ENCODE assay signal across 25 cellular contexts in genomic region chr17:57253307-57254065, GRCh38. TPM values are rescaled to one million over a fixed set of nuclear protein-coding genes. Genes with fewer than 3 reads are reported as not detected.
DNase-seq lines count a peak whose midpoint lies in the region; ATAC-seq and TF ChIP-seq lines count a peak whose summit lies in the region.
"Had no signal": no experiment of that assay in that cellular context is flagged by ENCODE, and none has a peak within 500 bp of the region (broad histone marks: within the 10 kb centered on the region; RNA-seq: fewer than 3 reads in every experiment).

No MANE protein-coding gene starts in this region.

- no peaks in the 10 kb centered on the region for H3K36me3 ChIP-seq in CD4-positive, CD25-positive, alpha-beta regulatory T cell (ENCODE audit: control insufficient read depth, insufficient read depth, low read length)
- no peaks in the 10 kb centered on the region for H3K36me3 ChIP-seq in CD8-positive, alpha-beta memory T cell (ENCODE audit: insufficient read depth, low read length)
- no peaks in the 10 kb centered on the region for H3K36me3 ChIP-seq in esophagus squamous epithelium
- H3K36me3 ChIP-seq: colonic mucosa, transverse colon had no signal

- TF ChIP-seq CTCF in VCaP (conservative IDR thresholded peaks at IDR 0.05) = no peak
- TF ChIP-seq CTCF in esophagus squamous epithelium (IDR thresholded peaks at IDR 0.05) = no peak

- no peak overlapping the region for H3K27ac ChIP-seq in CD4-positive, CD25-positive, alpha-beta regulatory T cell (ENCODE audit: insufficient read depth, low read length, poor library complexity, severe bottlenecking)
- no peak overlapping the region for H3K27ac ChIP-seq in CD8-positive, alpha-beta memory T cell (ENCODE audit: low read depth, low read length)
- H3K27ac ChIP-seq in VCaP = peak overlapping the region; percentile 13; the same call in 1 of the 2 replicates
- no peak overlapping the region for H3K27ac ChIP-seq in esophagus squamous epithelium
- H3K27ac ChIP-seq: colonic mucosa, hepatocyte, neural progenitor cell, SK-N-MC had no signal

- peaks cover 26% of the 10 kb centered on the region for H3K4me1 ChIP-seq in CD4-positive, CD25-positive, alpha-beta regulatory T cell (ENCODE audit: control insufficient read depth, insufficient read depth, low read length, poor library complexity, severe bottlenecking)
- peaks cover 5% of the 10 kb centered on the region for H3K4me1 ChIP-seq in CD8-positive, alpha-beta memory T cell (ENCODE audit: insufficient read depth, low read length)
- H3K4me1 ChIP-seq in esophagus squamous epithelium = peaks cover 4 to 19% (median 5%) of the 10 kb centered on the region in 3 donors
- H3K4me1 ChIP-seq: colonic mucosa had no signal

- CTCF ChIA-PET in CD8-positive, alpha-beta memory T cell (lab: Charles Lee) = interaction anchor here (0.6 to 1.6 kb wide), 3 partner anchors 10 to 679 kb away, joined by 3 to 12 read pairs (median 3); no protein-coding TSS in a partner anchor

- no peak overlapping the region for H3K4me3 ChIP-seq in CD4-positive, CD25-positive, alpha-beta regulatory T cell (ENCODE audit: low read depth, low read length)
- H3K4me3 ChIP-seq in CD8-positive, alpha-beta memory T cell (ENCODE audit: low read length) = no peak overlapping the region
- H3K4me3 ChIP-seq in esophagus squamous epithelium = no peak overlapping the region
- H3K4me3 ChIP-seq: colonic mucosa, hepatocyte, neural progenitor cell, SK-N-MC, transverse colon had no signal

- H3K4me3 Mint-ChIP-seq in CD4-positive, CD25-positive, alpha-beta regulatory T cell = peak overlapping the region in 3 of 4 donors; percentile 40 to 95 (median 56)
- peak overlapping the region in 1 of 7 donors; percentile 90 for H3K4me3 Mint-ChIP-seq in CD8-positive, alpha-beta memory T cell
- peak overlapping the region in 1 of 8 donors; percentile 71 for H3K4me3 Mint-ChIP-seq in naive B cell
- H3K4me3 Mint-ChIP-seq: activated CD8-positive, alpha-beta T cell treated with anti-CD3 and anti-CD28 coated beads for 36 hours; CD14-positive monocyte; neural progenitor cell had no signal

- H3K36me3 Mint-ChIP-seq in CD4-positive, CD25-positive, alpha-beta regulatory T cell = no peaks in the 10 kb centered on the region
- H3K36me3 Mint-ChIP-seq in CD8-positive, alpha-beta memory T cell = peaks cover 0 to 17% (median 5%) of the 10 kb centered on the region in 3 donors
- H3K36me3 Mint-ChIP-seq in naive B cell = peaks cover 6 to 17% of the 10 kb centered on the region in 2 donors
- H3K36me3 Mint-ChIP-seq: CD14-positive monocyte had no signal

- intact Hi-C loops in esophagus squamous epithelium (cut with DNase I) = no loop called here

- peaks cover 11 to 25% (median 20%) of the 10 kb centered on the region in 4 donors for H3K4me1 Mint-ChIP-seq in CD4-positive, CD25-positive, alpha-beta regulatory T cell
- peaks cover 22 to 29% (median 24%) of the 10 kb centered on the region in 3 donors for H3K4me1 Mint-ChIP-seq in CD8-positive, alpha-beta memory T cell
- peaks cover 20 to 23% (median 20%) of the 10 kb centered on the region in 3 donors for H3K4me1 Mint-ChIP-seq in naive B cell

- 66 to 68% methylated on average over 6 of the region's 6 CpGs for WGBS in esophagus squamous epithelium, 2 donors

- no peaks in the 10 kb centered on the region for H3K27me3 ChIP-seq in CD4-positive, CD25-positive, alpha-beta regulatory T cell (ENCODE audit: control insufficient read depth, insufficient read depth, low read length)
- H3K27me3 ChIP-seq in CD8-positive, alpha-beta memory T cell (ENCODE audit: insufficient read depth, low read length, poor library complexity, severe bottlenecking) = no peaks in the 10 kb centered on the region
- no peaks in the 10 kb centered on the region for H3K27me3 ChIP-seq in esophagus squamous epithelium
- H3K27me3 ChIP-seq: colonic mucosa, hepatocyte, transverse colon had no signal

- POLR2A ChIA-PET in CD8-positive, alpha-beta memory T cell (lab: Charles Lee) = no interaction called here

- no peak for ATAC-seq in CD4-positive, CD25-positive, alpha-beta regulatory T cell (ENCODE audit: low read depth in 2 of 2)
- ATAC-seq in naive B cell (ENCODE audit: low read depth in 2 of 2) (no peak), GM19397 (IDR thresholded peaks at IDR 0.05; ENCODE audit: unreplicated experiment) (no peak)
- ATAC-seq: activated CD8-positive, alpha-beta T cell treated with anti-CD3 and anti-CD28 coated beads for 36 hours; left lobe of liver had no signal

- peaks cover 0 to 6% (median 0%) of the 10 kb centered on the region in 7 donors for H3K9me3 Mint-ChIP-seq in CD4-positive, CD25-positive, alpha-beta regulatory T cell
- peaks cover 0 to 10% (median 1%) of the 10 kb centered on the region in 5 donors for H3K9me3 Mint-ChIP-seq in CD8-positive, alpha-beta memory T cell
- peaks cover 5 to 26% (median 16%) of the 10 kb centered on the region in 7 donors for H3K9me3 Mint-ChIP-seq in naive B cell

- H3K9me3 ChIP-seq in CD4-positive, CD25-positive, alpha-beta regulatory T cell (ENCODE audit: control insufficient read depth in 2 of 2, low read length in 2 of 2) = no peaks in the 10 kb centered on the region
- H3K9me3 ChIP-seq in CD8-positive, alpha-beta memory T cell (ENCODE audit: low read length) = no peaks in the 10 kb centered on the region
- H3K9me3 ChIP-seq in esophagus squamous epithelium = no peaks in the 10 kb centered on the region
- H3K9me3 ChIP-seq: colonic mucosa had no signal

- H3K27me3 Mint-ChIP-seq in CD4-positive, CD25-positive, alpha-beta regulatory T cell = peaks cover 4% of the 10 kb centered on the region
- peaks cover 0 to under 1% of the 10 kb centered on the region in 2 donors for H3K27me3 Mint-ChIP-seq in CD8-positive, alpha-beta memory T cell
- H3K27me3 Mint-ChIP-seq in naive B cell = no peaks in the 10 kb centered on the region
- H3K27me3 Mint-ChIP-seq: activated CD8-positive, alpha-beta T cell treated with anti-CD3 and anti-CD28 coated beads for 36 hours had no signal

- no peak for TF ChIP-seq POLR2A in esophagus squamous epithelium (IDR thresholded peaks at IDR 0.05)

- peak overlapping the region in 2 of 3 donors; percentile 33 to 92 for H3K27ac Mint-ChIP-seq in CD4-positive, CD25-positive, alpha-beta regulatory T cell
- peak overlapping the region; percentile 1 to 97 (median 56) for H3K27ac Mint-ChIP-seq in CD8-positive, alpha-beta memory T cell
- peak overlapping the region in 4 of 6 donors; percentile 3 to 44 (median 12) for H3K27ac Mint-ChIP-seq in naive B cell
- H3K27ac Mint-ChIP-seq: activated CD8-positive, alpha-beta T cell treated with anti-CD3 and anti-CD28 coated beads for 36 hours; neural progenitor cell had no signal

- no peak for DNase-seq in CD4-positive, CD25-positive, alpha-beta regulatory T cell
- no peak for DNase-seq in CD8-positive, alpha-beta memory T cell
- DNase-seq in naive B cell = no peak
- DNase-seq in esophagus squamous epithelium (lab: John Stamatoyannopoulos, UW) = no peak
- no peak for DNase-seq in T-helper 9 cell
- no peak for DNase-seq in cerebellar cortex (ENCODE audit: low spot score)
- DNase-seq: activated CD4-positive, CD25-positive, alpha-beta regulatory T cell treated with anti-CD3 and anti-CD28 coated beads, Interleukin-2, amount 50 U/mL, for 72 hours; activated CD8-positive, alpha-beta T cell treated with anti-CD3 and anti-CD28 coated beads for 36 hours; activated effector memory CD4-positive, alpha-beta T cell treated with Interleukin-2 at 50 U/mL for 16 hours; activated T-cell treated with anti-CD3 and anti-CD28 coated beads for 4 hours; colonic mucosa; effector memory CD4-positive, alpha-beta T cell; erythroblast; foreskin fibroblast; NCI-H146; NCI-H2171; NCI-H524 treated with DMSO at 0.1 percent for 48 hours; transverse colon had no signal

RNA-seq across cellular contexts. Expression of gene MSI2, which starts 2.8 kb away (rescaled TPM):
- total RNA-seq in CD4-positive, CD25-positive, alpha-beta regulatory T cell = 177 TPM
- polyA plus RNA-seq in CD4-positive, CD25-positive, alpha-beta regulatory T cell = 1 to 10 TPM; 3.2 to 6.5 (median 3.3) TPM
- 10 to 100 TPM; 57.1 to 58.0 TPM for total RNA-seq in CD8-positive, alpha-beta memory T cell
- polyA plus RNA-seq in CD8-positive, alpha-beta memory T cell = 2.3 TPM
- 10 to 100 TPM in 1 of 6 donors, 1 to 10 TPM in 5; 4.0 to 11.3 (median 6.8) TPM for polyA plus RNA-seq in naive B cell (ENCODE audit: low read depth in 6 of 6)
- 10 to 100 TPM; 15.9 to 22.9 (median 17.0) TPM for total RNA-seq in esophagus squamous epithelium

Comparison
In these comparisons a context has a peak if more than half of its experiments do, and no peak if none do; other contexts are left out.
1. H3K27ac Mint-ChIP-seq: peak in every context shown above with its lines; median percentile 62 in CD4-positive, CD25-positive, alpha-beta regulatory T cell; 56 in CD8-positive, alpha-beta memory T cell; 12 in naive B cell.